8 cellular contexts compared by ENCODE assay signal in the genomic region with DNA sequence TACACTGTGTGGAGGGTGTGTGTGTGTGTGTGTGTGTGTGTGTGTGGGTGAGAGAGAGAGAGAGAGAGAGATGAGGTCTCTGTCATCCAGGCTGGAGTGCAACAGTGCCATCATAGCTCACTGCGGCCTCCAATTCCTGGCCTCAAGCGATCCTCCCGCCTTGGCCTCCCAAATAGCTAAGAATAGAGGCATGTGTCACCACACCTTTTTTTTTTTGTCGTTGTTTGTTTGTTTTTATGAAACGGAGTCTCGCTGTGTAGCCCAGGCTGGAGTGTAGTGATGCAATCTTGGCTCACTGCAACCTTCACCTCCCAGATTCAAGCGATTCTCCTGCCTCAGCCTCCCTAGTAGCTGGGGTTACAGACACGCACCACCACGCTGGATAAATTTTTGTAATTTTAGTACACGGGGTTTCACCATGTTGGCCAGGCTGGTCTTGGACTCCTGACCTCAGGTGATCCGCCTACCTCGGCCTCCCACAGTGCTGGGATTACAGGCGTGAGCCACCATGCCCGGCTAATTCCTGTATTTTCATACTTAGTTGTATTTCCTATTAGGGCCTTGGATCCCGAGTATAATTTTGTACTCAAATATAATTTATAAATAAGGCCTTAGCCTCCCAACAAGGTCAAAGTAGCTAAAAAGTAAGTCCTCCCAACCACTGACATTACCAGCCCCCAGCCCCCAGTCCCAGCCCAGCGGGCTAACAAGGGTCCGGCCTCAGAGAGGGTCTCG. TPM values are rescaled to one million over a fixed set of nuclear protein-coding genes. Genes with fewer than 3 reads are reported as not detected.
DNase-seq lines count a peak whose midpoint lies in the region; TF ChIP-seq lines count a peak whose summit lies in the region.
"Not testable (repeated sequence)": the region's sequence is repeated elsewhere in the genome, so short reads cannot be mapped to it uniquely, and the experiment has no call there.

No MANE protein-coding gene starts in this region.

- H3K4me3 ChIP-seq in adrenal gland, result peak overlapping the region; percentile 27 to 90 (median 56)
- peak overlapping the region; percentile 84 for H3K4me3 ChIP-seq in epithelial cell of proximal tubule (ENCODE audit: low read depth, low read length)
- peak overlapping the region; percentile 84 to 95 for H3K4me3 ChIP-seq in neuronal stem cell (ENCODE audit: low read length in 2 of 2)
- H3K4me3 ChIP-seq in suprapubic skin, result peak overlapping the region; percentile 73

- H3K27ac Mint-ChIP-seq in CD14-positive monocyte, result peak overlapping the region; percentile 21 to 79 (median 42)
- peak overlapping the region in 1 of 3 donors; percentile 60 for H3K27ac Mint-ChIP-seq in IgD-negative memory B cell
- H3K27ac Mint-ChIP-seq in T-helper 1 cell treated with Interleukin-12 subunit alpha and Interleukin-12 subunit beta and Interleukin-4 antibody, amounts not matched to agents 30 μg/mL and 1 μg/mL, for 36 hours, result peak overlapping the region; percentile 57

- not testable (repeated sequence) for H2BK15ac ChIP-seq in neuronal stem cell (ENCODE audit: low read length)

- TF ChIP-seq CTCF in CD14-positive monocyte (IDR thresholded peaks at IDR 0.05); adrenal gland (IDR thresholded peaks at IDR 0.05); epithelial cell of proximal tubule (conservative IDR thresholded peaks at IDR 0.05; ENCODE audit: low read depth, low read length); suprapubic skin (IDR thresholded peaks at IDR 0.05): not testable (repeated sequence)

- H3K9me3 ChIP-seq in adrenal gland (replicated peaks in 1 of 3); neuronal stem cell (replicated peaks in 1 of 2; ENCODE audit: control insufficient read depth in 2 of 2, insufficient read depth in 1 of 2, low read depth in 1 of 2, low read length in 2 of 2); suprapubic skin: not testable (repeated sequence)

- not testable (repeated sequence) for H3K27me3 Mint-ChIP-seq in CD14-positive monocyte (ENCODE audit: low read depth in 3 of 3); IgD-negative memory B cell; T-helper 1 cell treated with Interleukin-12 subunit alpha and Interleukin-12 subunit beta and Interleukin-4 antibody, amounts not matched to agents 30 μg/mL and 1 μg/mL, for 36 hours (ENCODE audit: low read depth)

- H3K4me1 ChIP-seq in adrenal gland (replicated peaks in 1 of 2), result peaks cover 4 to 10% of the 10 kb centered on the region in 2 donors
- H3K4me1 ChIP-seq in neuronal stem cell (ENCODE audit: control insufficient read depth in 2 of 2, insufficient read depth in 1 of 2, low read depth in 1 of 2, low read length in 2 of 2), result not testable (repeated sequence)
- H3K4me1 ChIP-seq in suprapubic skin, result peaks cover 15% of the 10 kb centered on the region

- H3K4me3 Mint-ChIP-seq in CD14-positive monocyte (peak overlapping the region; percentile 35 to 70), IgD-negative memory B cell (peak overlapping the region; percentile 73 to 90 (median 84))
- H3K4me3 Mint-ChIP-seq in T-helper 1 cell treated with Interleukin-12 subunit alpha and Interleukin-12 subunit beta and Interleukin-4 antibody, amounts not matched to agents 30 μg/mL and 1 μg/mL, for 36 hours, result peak overlapping the region; percentile 53

- not testable (repeated sequence) for H3K9me3 Mint-ChIP-seq in CD14-positive monocyte; IgD-negative memory B cell; T-helper 1 cell treated with Interleukin-12 subunit alpha and Interleukin-12 subunit beta and Interleukin-4 antibody, amounts not matched to agents 30 μg/mL and 1 μg/mL, for 36 hours

- H3K4me2 ChIP-seq in neuronal stem cell (ENCODE audit: insufficient read depth, low read length, poor library complexity, severe bottlenecking), result peak overlapping the region; percentile 80

- H4K8ac ChIP-seq in neuronal stem cell (ENCODE audit: low read depth, low read length), result peak overlapping the region; percentile 17

- TF ChIP-seq POLR2A in adrenal gland (IDR thresholded peaks at IDR 0.05); suprapubic skin (IDR thresholded peaks at IDR 0.05): not testable (repeated sequence)

- H3K27ac ChIP-seq in adrenal gland (peak overlapping the region in 4 of 5 donors; percentile 4 to 90 (median 71)), layer of hippocampus (ENCODE audit: low read depth, low read length) (peak overlapping the region; percentile 62), neuronal stem cell (replicated peaks; ENCODE audit: low read length) (peak overlapping the region; percentile 83), suprapubic skin (peak overlapping the region; percentile 85)

- intact Hi-C loops in CD14-positive monocyte (cut with micrococcal nuclease), result loop anchor here in 1 of 2 donors (10.0 kb wide), 2 partner anchors 124 to 276 kb away; a partner anchor contains a TSS
- intact Hi-C loops in adrenal gland (cut with DNase I), result not testable (repeated sequence)

- not testable (repeated sequence) for TF ChIP-seq EP300 in suprapubic skin (IDR thresholded peaks at IDR 0.05)

- H3K4me1 Mint-ChIP-seq in CD14-positive monocyte (peaks cover 32% of the 10 kb centered on the region), IgD-negative memory B cell (peaks cover 5 to 14% (median 8%) of the 10 kb centered on the region in 3 donors)
- H3K4me1 Mint-ChIP-seq in T-helper 1 cell treated with Interleukin-12 subunit alpha and Interleukin-12 subunit beta and Interleukin-4 antibody, amounts not matched to agents 30 μg/mL and 1 μg/mL, for 36 hours (ENCODE audit: low read depth), result peaks cover 11% of the 10 kb centered on the region

- not testable (repeated sequence) for H3K27me3 ChIP-seq in adrenal gland; layer of hippocampus (ENCODE audit: control insufficient read depth, insufficient read depth, low read length); neuronal stem cell (ENCODE audit: control insufficient read depth in 3 of 3, insufficient read depth in 3 of 3, low read depth in 1 of 3, low read length in 3 of 3); suprapubic skin

- not testable (repeated sequence) for DNase-seq in CD14-positive monocyte (ENCODE audit: low spot score); epithelial cell of proximal tubule (ENCODE audit: low read depth); neuronal stem cell (ENCODE audit: low spot score)
- DNase-seq in adrenal gland, result peak in 1 of 7 donors; percentile 51
- DNase-seq in suprapubic skin (ENCODE audit: low spot score in 2 of 2), result peak in 1 of 2 donors; percentile 31

- not testable (repeated sequence) for H2BK12ac ChIP-seq in neuronal stem cell (ENCODE audit: low read length)

- H2AFZ ChIP-seq in neuronal stem cell (ENCODE audit: low read length), result peak overlapping the region; percentile 100

- H3K14ac ChIP-seq in neuronal stem cell (ENCODE audit: low read length), result not testable (repeated sequence)

- H3K79me1 ChIP-seq in neuronal stem cell (ENCODE audit: low read depth, low read length), result not testable (repeated sequence)

- H4K91ac ChIP-seq in neuronal stem cell (ENCODE audit: low read depth, low read length, poor library complexity), result not testable (repeated sequence)

- H2AK5ac ChIP-seq in neuronal stem cell (ENCODE audit: low read depth, low read length), result not testable (repeated sequence)

- not testable (repeated sequence) for H2BK5ac ChIP-seq in neuronal stem cell (ENCODE audit: low read length)

- peak overlapping the region; percentile 98 for H3K9ac ChIP-seq in neuronal stem cell (ENCODE audit: low read depth, low read length, poor library complexity)

- H3K4ac ChIP-seq in neuronal stem cell (ENCODE audit: low read length), result not testable (repeated sequence)

- not testable (repeated sequence) for H3K36me3 Mint-ChIP-seq in CD14-positive monocyte; IgD-negative memory B cell; T-helper 1 cell treated with Interleukin-12 subunit alpha and Interleukin-12 subunit beta and Interleukin-4 antibody, amounts not matched to agents 30 μg/mL and 1 μg/mL, for 36 hours (ENCODE audit: low read depth)

- not testable (repeated sequence) for H2BK120ac ChIP-seq in neuronal stem cell (ENCODE audit: low read depth, low read length)

- peak overlapping the region; percentile 98 for H3K23ac ChIP-seq in neuronal stem cell (ENCODE audit: low read depth, low read length, poor library complexity)

- H3K36me3 ChIP-seq in adrenal gland (replicated peaks in 1 of 2); suprapubic skin: not testable (repeated sequence)
- peaks cover 3 to 15% of the 10 kb centered on the region in 2 donors for H3K36me3 ChIP-seq in neuronal stem cell (replicated peaks in 1 of 2; ENCODE audit: control insufficient read depth in 2 of 2, insufficient read depth in 2 of 2, low read length in 2 of 2)

- H3K18ac ChIP-seq in neuronal stem cell (ENCODE audit: low read length), result peak overlapping the region; percentile 95

- 55 to 60% (median 59%) methylated on average over 17 to 18 of the region's 18 CpGs for WGBS in adrenal gland, 4 donors
- no CpG with 5 or more reads among the region's 18 CpGs for WGBS in neuronal stem cell (ENCODE audit: extremely low coverage in 2 of 2, insufficient read length in 2 of 2, insufficient replicate concordance in 1 of 2), 2 donors
- 59% methylated on average over 18 of the region's 18 CpGs for WGBS in suprapubic skin

RNA-seq across cellular contexts. Expression of a gene that starts 0.7 kb away (rescaled TPM):
- polyA plus RNA-seq in CD14-positive monocyte, result 1 to 10 TPM in 1 of 2 donors, under 1 TPM in 1; 0.79 to 5.0 TPM
- 2.0 TPM for polyA plus RNA-seq in IgD-negative memory B cell
- 1 to 10 TPM; 2.2 to 7.0 (median 4.0) TPM for total RNA-seq in adrenal gland
- polyA plus RNA-seq in adrenal gland, result 1 to 10 TPM in 1 of 3 donors, under 1 TPM in 2; 0.32 to 4.6 (median 0.40) TPM
- total RNA-seq in epithelial cell of proximal tubule, result 18.5 and 31.0 TPM in 2 replicates
- 17.6 TPM for polyA plus RNA-seq in neuronal stem cell (2013, experiment 1 of 2)
- polyA plus RNA-seq in neuronal stem cell (2013, experiment 2 of 2), result 16.8 TPM
- 10 to 100 TPM in 1 of 4 donors, 1 to 10 TPM in 3; 4.2 to 12.1 (median 6.6) TPM for total RNA-seq in suprapubic skin

RNA-seq across cellular contexts. Expression of a gene that starts 17.7 kb away (rescaled TPM):
- polyA plus RNA-seq in CD14-positive monocyte (10 to 100 TPM in 1 of 2 donors, 1 to 10 TPM in 1; 9.5 to 11.3 TPM), IgD-negative memory B cell (53.6 TPM), adrenal gland (100 to 1,000 TPM in 1 of 3 donors, 10 to 100 TPM in 2; 35.7 to 115 (median 55.1) TPM)
- total RNA-seq in adrenal gland (10 to 100 TPM; 13.1 to 28.2 (median 20.8) TPM), epithelial cell of proximal tubule (22.9 and 23.7 TPM in 2 replicates), suprapubic skin (10 to 100 TPM; 14.4 to 34.8 (median 17.4) TPM)
- polyA plus RNA-seq in neuronal stem cell (2013, experiment 1 of 2), result 48.9 TPM
- 50.3 TPM for polyA plus RNA-seq in neuronal stem cell (2013, experiment 2 of 2)
